Comparison of ENCODE assay signal across 1 cellular context in genomic region chr2:3467654-3468053, GRCh38.
TF ChIP-seq lines count a peak whose summit lies in the region.

No MANE protein-coding gene starts in this region.

TF ChIP-seq in GM23338, 12 proteins besides CTCF, POLR2A, EP300 and RAD21 (continued from another document):
- TF ChIP-seq ZNF462 (CRISPR knock-in tag; IDR thresholded peaks at IDR 0.05) (no peak), NANOG (IDR thresholded peaks at IDR 0.05; ENCODE audit: borderline replicate concordance) (no peak), POLR2AphosphoS5 (IDR thresholded peaks at IDR 0.05; ENCODE audit: low read depth) (no peak), ZNF331 (CRISPR knock-in tag; IDR thresholded peaks at IDR 0.05; ENCODE audit: low read depth) (no peak), STAT1 (IDR thresholded peaks at IDR 0.05; ENCODE audit: unreplicated experiment) (no peak), CREB1 (CRISPR knock-in tag; IDR thresholded peaks at IDR 0.05; ENCODE audit: low read depth) (no peak)
